1 cellular context compared by ENCODE assay signal in genomic region chr1:94247146-94248094, GRCh38.
TF ChIP-seq lines count a peak whose summit lies in the region.

No MANE protein-coding gene starts in this region.

TF ChIP-seq in HepG2, 621 proteins besides CTCF, POLR2A, EP300 and RAD21 (continued from another document and continues in another):
- TF ChIP-seq HNF4A (CRISPR knock-in tag; IDR thresholded peaks at IDR 0.05) (peak; percentile 20; the same call in 1 of the 2 replicates), PAWR (CRISPR knock-in tag; IDR thresholded peaks at IDR 0.05; ENCODE audit: borderline replicate concordance) (no peak), MXI1 (IDR thresholded peaks at IDR 0.05; ENCODE audit: borderline replicate concordance, low read depth, low read length) (peak; percentile 39; the same call in 1 of the 3 replicates), PHF20 (CRISPR knock-in tag; IDR thresholded peaks at IDR 0.05) (no peak), CBX2 (IDR thresholded peaks at IDR 0.05; ENCODE audit: low read depth, low read length) (no peak), CBX2 (CRISPR knock-in tag; IDR thresholded peaks at IDR 0.05; ENCODE audit: low read depth) (no peak), ZNF17 (CRISPR knock-in tag; IDR thresholded peaks at IDR 0.05) (no peak), SALL2 (CRISPR knock-in tag; IDR thresholded peaks at IDR 0.05) (peak; percentile 80; the same call in 1 of the 2 replicates), ZIK1 (CRISPR knock-in tag; IDR thresholded peaks at IDR 0.05; ENCODE audit: borderline replicate concordance, low read depth) (no peak; the same call in 1 of the 2 replicates), RARA (CRISPR knock-in tag; IDR thresholded peaks at IDR 0.05) (no peak), ZSCAN21 (CRISPR knock-in tag; IDR thresholded peaks at IDR 0.05; ENCODE audit: borderline replicate concordance) (0 out of 2 replicates have a peak, but pooled peaks have one; percentile 62), KAT7 (CRISPR knock-in tag; IDR thresholded peaks at IDR 0.05; ENCODE audit: borderline replicate concordance) (0 out of 2 replicates have a peak, but pooled peaks have one; percentile 11), ISL2 (CRISPR knock-in tag; IDR thresholded peaks at IDR 0.05) (no peak), ZNF75D (CRISPR knock-in tag; IDR thresholded peaks at IDR 0.05; ENCODE audit: borderline replicate concordance) (no peak), RFX1 (IDR thresholded peaks at IDR 0.05) (no peak), ZNF784 (CRISPR knock-in tag; IDR thresholded peaks at IDR 0.05; ENCODE audit: borderline replicate concordance) (no peak), ZNF777 (CRISPR knock-in tag; IDR thresholded peaks at IDR 0.05) (peak; percentile 94), ZNF101 (CRISPR knock-in tag; IDR thresholded peaks at IDR 0.05; ENCODE audit: borderline replicate concordance, low read depth) (no peak), ZNF546 (CRISPR knock-in tag; conservative IDR thresholded peaks at IDR 0.05) (0 out of 2 replicates have a peak, but pooled peaks have one; percentile 34), CBFB (CRISPR knock-in tag; IDR thresholded peaks at IDR 0.05) (peak; percentile 24; the same call in 1 of the 2 replicates), ZNF563 (CRISPR knock-in tag; IDR thresholded peaks at IDR 0.05) (peak; percentile 65; the same call in 1 of the 2 replicates), STAG1 (CRISPR knock-in tag; IDR thresholded peaks at IDR 0.05) (peak; percentile 9; the same call in 1 of the 2 replicates), CAMTA2 (CRISPR knock-in tag; IDR thresholded peaks at IDR 0.05; ENCODE audit: borderline replicate concordance) (0 out of 2 replicates have a peak, but pooled peaks have one; percentile 72), SPEN (CRISPR knock-in tag; IDR thresholded peaks at IDR 0.05; ENCODE audit: low read depth) (0 out of 2 replicates have a peak, but pooled peaks have one; percentile 31), MYPOP (CRISPR knock-in tag; IDR thresholded peaks at IDR 0.05) (no peak; the same call in 1 of the 2 replicates), RELA (CRISPR knock-in tag; IDR thresholded peaks at IDR 0.05) (0 out of 2 replicates have a peak, but pooled peaks have one; percentile 22), ZBTB10 (CRISPR knock-in tag; IDR thresholded peaks at IDR 0.05; ENCODE audit: borderline replicate concordance) (0 out of 2 replicates have a peak, but pooled peaks have one; percentile 35), MEIS2 (CRISPR knock-in tag; IDR thresholded peaks at IDR 0.05) (0 out of 2 replicates have a peak, but pooled peaks have one; percentile 24), SRY (CRISPR knock-in tag; IDR thresholded peaks at IDR 0.05) (peak; percentile 61; the same call in 1 of the 2 replicates), ZMYM3 (CRISPR knock-in tag; IDR thresholded peaks at IDR 0.05) (no peak), ZSCAN5A (CRISPR knock-in tag; IDR thresholded peaks at IDR 0.05; ENCODE audit: borderline replicate concordance) (no peak), ZMYM4 (CRISPR knock-in tag; IDR thresholded peaks at IDR 0.05) (peak; percentile 60; the same call in 1 of the 2 replicates), ZNF446 (CRISPR knock-in tag; IDR thresholded peaks at IDR 0.05) (0 out of 2 replicates have a peak, but pooled peaks have one; percentile 69), ZFY (CRISPR knock-in tag; IDR thresholded peaks at IDR 0.05) (peak; percentile 69), GRHL1 (CRISPR knock-in tag; conservative IDR thresholded peaks at IDR 0.05) (no peak), ZNF691 (CRISPR knock-in tag; IDR thresholded peaks at IDR 0.05; ENCODE audit: borderline replicate concordance, low read depth) (peak; percentile 44; the same call in 1 of the 2 replicates), RORA (CRISPR knock-in tag; IDR thresholded peaks at IDR 0.05) (no peak), SAP130 (CRISPR knock-in tag; IDR thresholded peaks at IDR 0.05; ENCODE audit: low read depth) (peak; percentile 89), ZNF567 (CRISPR knock-in tag; IDR thresholded peaks at IDR 0.05; ENCODE audit: borderline replicate concordance) (0 out of 2 replicates have a peak, but pooled peaks have one; percentile 65), TGIF2 (CRISPR knock-in tag; IDR thresholded peaks at IDR 0.05) (0 out of 2 replicates have a peak, but pooled peaks have one; percentile 14), YEATS4 (CRISPR knock-in tag; IDR thresholded peaks at IDR 0.05; ENCODE audit: borderline replicate concordance) (no peak)
- TF ChIP-seq, protein P1, sequence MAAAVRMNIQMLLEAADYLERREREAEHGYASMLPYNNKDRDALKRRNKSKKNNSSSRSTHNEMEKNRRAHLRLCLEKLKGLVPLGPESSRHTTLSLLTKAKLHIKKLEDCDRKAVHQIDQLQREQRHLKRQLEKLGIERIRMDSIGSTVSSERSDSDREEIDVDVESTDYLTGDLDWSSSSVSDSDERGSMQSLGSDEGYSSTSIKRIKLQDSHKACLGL (CRISPR knock-in tag; IDR thresholded peaks at IDR 0.05): 0 out of 2 replicates have a peak, but pooled peaks have one; percentile 62
- TF ChIP-seq, protein P2, sequence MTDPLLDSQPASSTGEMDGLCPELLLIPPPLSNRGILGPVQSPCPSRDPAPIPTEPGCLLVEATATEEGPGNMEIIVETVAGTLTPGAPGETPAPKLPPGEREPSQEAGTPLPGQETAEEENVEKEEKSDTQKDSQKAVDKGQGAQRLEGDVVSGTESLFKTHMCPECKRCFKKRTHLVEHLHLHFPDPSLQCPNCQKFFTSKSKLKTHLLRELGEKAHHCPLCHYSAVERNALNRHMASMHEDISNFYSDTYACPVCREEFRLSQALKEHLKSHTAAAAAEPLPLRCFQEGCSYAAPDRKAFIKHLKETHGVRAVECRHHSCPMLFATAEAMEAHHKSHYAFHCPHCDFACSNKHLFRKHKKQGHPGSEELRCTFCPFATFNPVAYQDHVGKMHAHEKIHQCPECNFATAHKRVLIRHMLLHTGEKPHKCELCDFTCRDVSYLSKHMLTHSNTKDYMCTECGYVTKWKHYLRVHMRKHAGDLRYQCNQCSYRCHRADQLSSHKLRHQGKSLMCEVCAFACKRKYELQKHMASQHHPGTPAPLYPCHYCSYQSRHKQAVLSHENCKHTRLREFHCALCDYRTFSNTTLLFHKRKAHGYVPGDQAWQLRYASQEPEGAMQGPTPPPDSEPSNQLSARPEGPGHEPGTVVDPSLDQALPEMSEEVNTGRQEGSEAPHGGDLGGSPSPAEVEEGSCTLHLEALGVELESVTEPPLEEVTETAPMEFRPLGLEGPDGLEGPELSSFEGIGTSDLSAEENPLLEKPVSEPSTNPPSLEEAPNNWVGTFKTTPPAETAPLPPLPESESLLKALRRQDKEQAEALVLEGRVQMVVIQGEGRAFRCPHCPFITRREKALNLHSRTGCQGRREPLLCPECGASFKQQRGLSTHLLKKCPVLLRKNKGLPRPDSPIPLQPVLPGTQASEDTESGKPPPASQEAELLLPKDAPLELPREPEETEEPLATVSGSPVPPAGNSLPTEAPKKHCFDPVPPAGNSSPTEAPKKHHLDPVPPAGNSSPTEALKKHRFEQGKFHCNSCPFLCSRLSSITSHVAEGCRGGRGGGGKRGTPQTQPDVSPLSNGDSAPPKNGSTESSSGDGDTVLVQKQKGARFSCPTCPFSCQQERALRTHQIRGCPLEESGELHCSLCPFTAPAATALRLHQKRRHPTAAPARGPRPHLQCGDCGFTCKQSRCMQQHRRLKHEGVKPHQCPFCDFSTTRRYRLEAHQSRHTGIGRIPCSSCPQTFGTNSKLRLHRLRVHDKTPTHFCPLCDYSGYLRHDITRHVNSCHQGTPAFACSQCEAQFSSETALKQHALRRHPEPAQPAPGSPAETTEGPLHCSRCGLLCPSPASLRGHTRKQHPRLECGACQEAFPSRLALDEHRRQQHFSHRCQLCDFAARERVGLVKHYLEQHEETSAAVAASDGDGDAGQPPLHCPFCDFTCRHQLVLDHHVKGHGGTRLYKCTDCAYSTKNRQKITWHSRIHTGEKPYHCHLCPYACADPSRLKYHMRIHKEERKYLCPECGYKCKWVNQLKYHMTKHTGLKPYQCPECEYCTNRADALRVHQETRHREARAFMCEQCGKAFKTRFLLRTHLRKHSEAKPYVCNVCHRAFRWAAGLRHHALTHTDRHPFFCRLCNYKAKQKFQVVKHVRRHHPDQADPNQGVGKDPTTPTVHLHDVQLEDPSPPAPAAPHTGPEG (CRISPR knock-in tag; IDR thresholded peaks at IDR 0.05): peak; percentile 67
- TF ChIP-seq, protein P3, sequence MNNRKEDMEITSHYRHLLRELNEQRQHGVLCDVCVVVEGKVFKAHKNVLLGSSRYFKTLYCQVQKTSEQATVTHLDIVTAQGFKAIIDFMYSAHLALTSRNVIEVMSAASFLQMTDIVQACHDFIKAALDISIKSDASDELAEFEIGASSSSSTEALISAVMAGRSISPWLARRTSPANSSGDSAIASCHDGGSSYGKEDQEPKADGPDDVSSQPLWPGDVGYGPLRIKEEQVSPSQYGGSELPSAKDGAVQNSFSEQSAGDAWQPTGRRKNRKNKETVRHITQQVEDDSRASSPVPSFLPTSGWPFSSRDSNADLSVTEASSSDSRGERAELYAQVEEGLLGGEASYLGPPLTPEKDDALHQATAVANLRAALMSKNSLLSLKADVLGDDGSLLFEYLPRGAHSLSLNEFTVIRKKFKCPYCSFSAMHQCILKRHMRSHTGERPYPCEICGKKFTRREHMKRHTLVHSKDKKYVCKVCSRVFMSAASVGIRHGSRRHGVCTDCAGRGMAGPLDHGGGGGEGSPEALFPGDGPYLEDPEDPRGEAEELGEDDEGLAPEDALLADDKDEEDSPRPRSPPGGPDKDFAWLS (CRISPR knock-in tag; IDR thresholded peaks at IDR 0.05; ENCODE audit: borderline replicate concordance): 0 out of 2 replicates have a peak, but pooled peaks have one; percentile 47
- TF ChIP-seq, protein P4, sequence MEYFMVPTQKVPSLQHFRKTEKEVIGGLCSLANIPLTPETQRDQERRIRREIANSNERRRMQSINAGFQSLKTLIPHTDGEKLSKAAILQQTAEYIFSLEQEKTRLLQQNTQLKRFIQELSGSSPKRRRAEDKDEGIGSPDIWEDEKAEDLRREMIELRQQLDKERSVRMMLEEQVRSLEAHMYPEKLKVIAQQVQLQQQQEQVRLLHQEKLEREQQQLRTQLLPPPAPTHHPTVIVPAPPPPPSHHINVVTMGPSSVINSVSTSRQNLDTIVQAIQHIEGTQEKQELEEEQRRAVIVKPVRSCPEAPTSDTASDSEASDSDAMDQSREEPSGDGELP (IDR thresholded peaks at IDR 0.05; ENCODE audit: borderline replicate concordance, low read depth): peak; percentile 77; the same call in 1 of the 2 replicates
